9 cellular contexts compared by ENCODE assay signal in the genomic region with DNA sequence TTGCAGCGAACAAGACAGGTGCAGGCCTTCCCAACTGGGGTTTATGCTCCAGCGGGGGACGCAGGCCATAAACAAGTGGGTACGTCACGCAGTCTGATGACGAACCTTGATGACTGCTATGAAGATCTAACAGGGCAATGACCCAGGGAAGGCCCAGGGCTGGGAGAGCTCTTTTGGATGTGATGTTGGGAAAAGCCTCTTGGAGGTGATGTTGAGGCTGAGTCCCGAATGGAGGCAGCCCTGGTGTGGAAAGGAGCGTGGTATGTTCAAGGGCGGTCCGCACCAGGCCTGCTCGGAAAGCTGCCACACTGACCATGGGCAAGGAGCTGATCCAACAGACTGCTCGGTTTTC. TPM values are rescaled to one million over a fixed set of nuclear protein-coding genes. Genes with fewer than 3 reads are reported as not detected.
A peak's percentile ranks its signal among the peaks of the same experiment; 100 is the strongest.
DNase-seq lines count a peak whose midpoint lies in the region; ATAC-seq, FAIRE-seq and TF ChIP-seq lines count a peak whose summit lies in the region.
"Had no signal": no experiment of that assay in that cellular context is flagged by ENCODE, and none has a peak within 500 bp of the region (broad histone marks: within the 10 kb centered on the region; RNA-seq: fewer than 3 reads in every experiment).

No MANE protein-coding gene starts in this region.

- no peak for DNase-seq in Jurkat, Clone E6-1 (ENCODE audit: low read depth, low spot score)
- no peak for DNase-seq in activated CD8-positive, alpha-beta T cell treated with anti-CD3 and anti-CD28 coated beads, Interleukin-2, amount 10 ng/mL, durations not matched to agents 7 days and 5 days
- peak; percentile 49 for DNase-seq in kidney
- no peak for DNase-seq in stimulated activated naive CD8-positive, alpha-beta T cell treated with anti-CD3 and anti-CD28 coated beads, Interleukin-15, amount 100 ng/mL, for 72 hours
- no peak for DNase-seq in foreskin keratinocyte
- DNase-seq in AG08396 (ENCODE audit: low spot score) = no peak
- DNase-seq: activated T-cell treated with anti-CD3 and anti-CD28 coated beads for 4 hours had no signal

- CTCF ChIA-PET in activated CD8-positive, alpha-beta T cell treated with anti-CD3 and anti-CD28 coated beads, Interleukin-2, amount 10 ng/mL, durations not matched to agents 7 days and 5 days (lab: Charles Lee) = interaction anchor here (0.6 to 3.3 kb wide), 7 partner anchors 11 to 274 kb away, joined by 3 to 34 read pairs (median 3); partner anchors contain the start of gene FADS1

- H3K9me3 Mint-ChIP-seq in activated CD8-positive, alpha-beta T cell treated with anti-CD3 and anti-CD28 coated beads, Interleukin-2, amount 10 ng/mL, durations not matched to agents 7 days and 5 days (ENCODE audit: insufficient read depth) = no peaks in the 10 kb centered on the region
- H3K9me3 Mint-ChIP-seq in stimulated activated naive CD8-positive, alpha-beta T cell treated with anti-CD3 and anti-CD28 coated beads, Interleukin-15, amount 100 ng/mL, for 72 hours = no peaks in the 10 kb centered on the region

- no peaks in the 10 kb centered on the region for H3K27me3 Mint-ChIP-seq in activated CD8-positive, alpha-beta T cell treated with anti-CD3 and anti-CD28 coated beads, Interleukin-2, amount 10 ng/mL, durations not matched to agents 7 days and 5 days (ENCODE audit: low read depth)
- peaks cover 8% of the 10 kb centered on the region for H3K27me3 Mint-ChIP-seq in stimulated activated naive CD8-positive, alpha-beta T cell treated with anti-CD3 and anti-CD28 coated beads, Interleukin-15, amount 100 ng/mL, for 72 hours

- peaks cover 69% of the 10 kb centered on the region for H3K4me1 Mint-ChIP-seq in activated CD8-positive, alpha-beta T cell treated with anti-CD3 and anti-CD28 coated beads, Interleukin-2, amount 10 ng/mL, durations not matched to agents 7 days and 5 days (ENCODE audit: low read depth)
- H3K4me1 Mint-ChIP-seq in stimulated activated naive CD8-positive, alpha-beta T cell treated with anti-CD3 and anti-CD28 coated beads, Interleukin-15, amount 100 ng/mL, for 72 hours = peaks cover 67% of the 10 kb centered on the region

- ATAC-seq in activated CD8-positive, alpha-beta T cell treated with anti-CD3 and anti-CD28 coated beads, Interleukin-2, amount 10 ng/mL, durations not matched to agents 7 days and 5 days = no peak
- no peak for ATAC-seq in stimulated activated naive CD8-positive, alpha-beta T cell treated with anti-CD3 and anti-CD28 coated beads, Interleukin-15, amount 100 ng/mL, for 72 hours
- ATAC-seq in HG03520 (IDR thresholded peaks at IDR 0.05; ENCODE audit: unreplicated experiment) (no peak), GM21381 (IDR thresholded peaks at IDR 0.05; ENCODE audit: unreplicated experiment) (no peak), foreskin keratinocyte (no peak)

- H3K4me1 ChIP-seq in kidney (ENCODE audit: control insufficient read depth in 1 of 2, insufficient read depth in 1 of 2, low read depth in 1 of 2, low read length in 2 of 2) (peaks cover 20 to 27% of the 10 kb centered on the region in 2 donors), foreskin keratinocyte (peaks cover 7% of the 10 kb centered on the region)

- H3K27ac Mint-ChIP-seq in activated CD8-positive, alpha-beta T cell treated with anti-CD3 and anti-CD28 coated beads, Interleukin-2, amount 10 ng/mL, durations not matched to agents 7 days and 5 days = peak overlapping the region; percentile 95
- peak overlapping the region; percentile 87 to 98 for H3K27ac Mint-ChIP-seq in stimulated activated naive CD8-positive, alpha-beta T cell treated with anti-CD3 and anti-CD28 coated beads, Interleukin-15, amount 100 ng/mL, for 72 hours

- intact Hi-C loops in kidney (cut with DNase I) = no loop called here

- no peaks in the 10 kb centered on the region for H3K9me3 ChIP-seq in kidney (ENCODE audit: control insufficient read depth in 1 of 2, low read length in 2 of 2)

- H3K36me3 ChIP-seq in kidney (ENCODE audit: control insufficient read depth in 1 of 2, insufficient read depth in 2 of 2, low read length in 2 of 2) = no peaks in the 10 kb centered on the region

- POLR2A ChIA-PET in activated CD8-positive, alpha-beta T cell treated with anti-CD3 and anti-CD28 coated beads, Interleukin-2, amount 10 ng/mL, durations not matched to agents 7 days and 5 days (lab: Charles Lee) = interaction anchor here (0.6 to 1.8 kb wide), 8 partner anchors 14 to 291 kb away, joined by 3 to 33 read pairs (median 3); partner anchors contain the start of genes FADS1, FEN1, FTH1 and TMEM258

- TF ChIP-seq CTCF in kidney (IDR thresholded peaks at IDR 0.05; ENCODE audit: borderline replicate concordance, extremely low read depth, insufficient read depth) (no peak), foreskin keratinocyte (conservative IDR thresholded peaks at IDR 0.05) (no peak)

- FAIRE-seq in kidney (lab: Jason Lieb, UNC) = no peak

- peak overlapping the region; percentile 42 for H3K4me3 ChIP-seq in Jurkat, Clone E6-1 (ENCODE audit: low read length)
- no peak overlapping the region for H3K4me3 ChIP-seq in kidney (ENCODE audit: low read length in 2 of 2)

- H3K9ac ChIP-seq in kidney (ENCODE audit: low read length in 2 of 2) = no peak overlapping the region

- H3K36me3 Mint-ChIP-seq in activated CD8-positive, alpha-beta T cell treated with anti-CD3 and anti-CD28 coated beads, Interleukin-2, amount 10 ng/mL, durations not matched to agents 7 days and 5 days (ENCODE audit: low read depth) = peaks cover 82% of the 10 kb centered on the region

- H3K27me3 ChIP-seq in foreskin keratinocyte = no peaks in the 10 kb centered on the region

- no peak overlapping the region for H3K27ac ChIP-seq in kidney (ENCODE audit: low read depth in 2 of 2, low read length in 2 of 2)
- no peak overlapping the region for H3K27ac ChIP-seq in foreskin keratinocyte

- peak overlapping the region; percentile 77 for H3K4me3 Mint-ChIP-seq in activated CD8-positive, alpha-beta T cell treated with anti-CD3 and anti-CD28 coated beads, Interleukin-2, amount 10 ng/mL, durations not matched to agents 7 days and 5 days
- H3K4me3 Mint-ChIP-seq in stimulated activated naive CD8-positive, alpha-beta T cell treated with anti-CD3 and anti-CD28 coated beads, Interleukin-15, amount 100 ng/mL, for 72 hours = peak overlapping the region; percentile 9 to 76

RNA-seq across cellular contexts. Expression of gene FADS2, which starts 5.8 kb away (rescaled TPM):
- 304 TPM for polyA plus RNA-seq in Jurkat, Clone E6-1 (2012; ENCODE audit: insufficient read depth, insufficient read length)
- 100 to 1,000 TPM; 395 to 416 TPM for total RNA-seq in activated CD8-positive, alpha-beta T cell treated with anti-CD3 and anti-CD28 coated beads, Interleukin-2, amount 10 ng/mL, durations not matched to agents 7 days and 5 days
- 49.2 TPM for total RNA-seq in kidney
- polyA plus RNA-seq in kidney (ENCODE audit: insufficient read depth, low read depth, low replicate concordance) = 9.8 TPM
- total RNA-seq in foreskin keratinocyte = 517 and 543 TPM in 2 replicates
- polyA plus RNA-seq in foreskin keratinocyte = 354 and 363 TPM in 2 replicates

RNA-seq across cellular contexts. Expression of gene FADS1, which starts 17.1 kb away (rescaled TPM):
- polyA plus RNA-seq in Jurkat, Clone E6-1 (2012; ENCODE audit: insufficient read depth, insufficient read length) = 80.9 TPM
- total RNA-seq in activated CD8-positive, alpha-beta T cell treated with anti-CD3 and anti-CD28 coated beads, Interleukin-2, amount 10 ng/mL, durations not matched to agents 7 days and 5 days = 10 to 100 TPM; 84.1 to 92.8 TPM
- total RNA-seq in kidney = 19.5 TPM
- 6.7 TPM for polyA plus RNA-seq in kidney (ENCODE audit: insufficient read depth, low read depth, low replicate concordance)
- 88.0 and 97.3 TPM in 2 replicates for total RNA-seq in foreskin keratinocyte
- polyA plus RNA-seq in foreskin keratinocyte = 40.1 and 41.6 TPM in 2 replicates

RNA-seq across cellular contexts. Expression of gene FEN1, which starts 41.2 kb away (rescaled TPM):
- 170 TPM for polyA plus RNA-seq in Jurkat, Clone E6-1 (2012; ENCODE audit: insufficient read depth, insufficient read length)
- 100 to 1,000 TPM; 146 TPM for total RNA-seq in activated CD8-positive, alpha-beta T cell treated with anti-CD3 and anti-CD28 coated beads, Interleukin-2, amount 10 ng/mL, durations not matched to agents 7 days and 5 days
- total RNA-seq in kidney (8.8 TPM), foreskin keratinocyte (73.6 and 92.9 TPM in 2 replicates)
- polyA plus RNA-seq in kidney (ENCODE audit: insufficient read depth, low read depth, low replicate concordance) (8.5 TPM), foreskin keratinocyte (64.5 and 79.3 TPM in 2 replicates)

RNA-seq across cellular contexts. Expression of gene TMEM258, which starts 41.5 kb away (rescaled TPM):
- 464 TPM for polyA plus RNA-seq in Jurkat, Clone E6-1 (2012; ENCODE audit: insufficient read depth, insufficient read length)
- 100 to 1,000 TPM; 154 to 163 TPM for total RNA-seq in activated CD8-positive, alpha-beta T cell treated with anti-CD3 and anti-CD28 coated beads, Interleukin-2, amount 10 ng/mL, durations not matched to agents 7 days and 5 days
- total RNA-seq in kidney (92.1 TPM), foreskin keratinocyte (133 and 163 TPM in 2 replicates)
- polyA plus RNA-seq in kidney (ENCODE audit: insufficient read depth, low read depth, low replicate concordance) (228 TPM), foreskin keratinocyte (223 and 259 TPM in 2 replicates)

RNA-seq across cellular contexts. Expression of gene FADS3, which starts 57.4 kb away (rescaled TPM):
- polyA plus RNA-seq in Jurkat, Clone E6-1 (2012; ENCODE audit: insufficient read depth, insufficient read length) = 25.1 TPM
- total RNA-seq in activated CD8-positive, alpha-beta T cell treated with anti-CD3 and anti-CD28 coated beads, Interleukin-2, amount 10 ng/mL, durations not matched to agents 7 days and 5 days = 1 to 10 TPM; 3.8 to 4.5 TPM
- total RNA-seq in kidney = 58.2 TPM
- polyA plus RNA-seq in kidney (ENCODE audit: insufficient read depth, low read depth, low replicate concordance) = 20.5 TPM
- total RNA-seq in foreskin keratinocyte = 7.1 and 7.9 TPM in 2 replicates
- 8.0 and 8.8 TPM in 2 replicates for polyA plus RNA-seq in foreskin keratinocyte
